8 cellular contexts compared by ENCODE assay signal in genomic region chr13:97432917-97433726, GRCh38. TPM values are rescaled to one million over a fixed set of nuclear protein-coding genes. Genes with fewer than 3 reads are reported as not detected.
DNase-seq lines count a peak whose midpoint lies in the region; ATAC-seq and TF ChIP-seq lines count a peak whose summit lies in the region.

No MANE protein-coding gene starts in this region.

- peak overlapping the region; percentile 98 to 100 (median 99) for H3K27ac ChIP-seq in upper lobe of left lung

- H3K4me3 Mint-ChIP-seq in T-helper 1 cell treated with Interleukin-12 subunit alpha and Interleukin-12 subunit beta and Interleukin-4 antibody, amounts not matched to agents 30 μg/mL and 1 μg/mL, for 36 hours, result peak overlapping the region; percentile 96

- 0% methylated on average over 18 to 50 of the region's 50 CpGs for WGBS in upper lobe of left lung, 2 donors

- peak overlapping the region; percentile 82 to 95 (median 88) for H3K4me3 ChIP-seq in upper lobe of left lung

- peaks cover 8% of the 10 kb centered on the region for H3K36me3 Mint-ChIP-seq in T-helper 1 cell treated with Interleukin-12 subunit alpha and Interleukin-12 subunit beta and Interleukin-4 antibody, amounts not matched to agents 30 μg/mL and 1 μg/mL, for 36 hours (ENCODE audit: low read depth)

- TF ChIP-seq POLR2A in GM15510 (IDR thresholded peaks at IDR 0.05; ENCODE audit: borderline replicate concordance, extremely low read depth, insufficient read length) (peak; percentile 80), upper lobe of left lung (IDR thresholded peaks at IDR 0.05) (peak in 2 of 4 donors; percentile 27 to 51)

- H3K4me1 Mint-ChIP-seq in T-helper 1 cell treated with Interleukin-12 subunit alpha and Interleukin-12 subunit beta and Interleukin-4 antibody, amounts not matched to agents 30 μg/mL and 1 μg/mL, for 36 hours (ENCODE audit: low read depth), result peaks cover 28% of the 10 kb centered on the region

- no peaks in the 10 kb centered on the region for H3K36me3 ChIP-seq in upper lobe of left lung

- peak in 1 of 4 donors; percentile 69 for TF ChIP-seq EP300 in upper lobe of left lung (IDR thresholded peaks at IDR 0.05)

- peaks cover 20% of the 10 kb centered on the region for H3K27me3 Mint-ChIP-seq in T-helper 1 cell treated with Interleukin-12 subunit alpha and Interleukin-12 subunit beta and Interleukin-4 antibody, amounts not matched to agents 30 μg/mL and 1 μg/mL, for 36 hours (ENCODE audit: low read depth)

- peak in 3 of 6 experiments; percentile 3 to 12 (median 4) for TF ChIP-seq CTCF in upper lobe of left lung (IDR thresholded peaks at IDR 0.05)

- intact Hi-C loops in left cardiac atrium (cut with DNase I) (loop anchor here in 1 of 2 donors (10.0 kb wide), 2 partner anchors 208 to 372 kb away; partner anchors contain the start of gene MBNL2), posterior cingulate gyrus (cut with DNase I) (loop anchor here (5.0 kb wide), 3 partner anchors 61 to 321 kb away; partner anchors contain the start of gene MBNL2)

- DNase-seq in NCI-H1694 (lab: John Stamatoyannopoulos, UW) (peak; percentile 99), amygdala (lab: John Stamatoyannopoulos, UW) (peak; percentile 98 to 100 (median 100)), left cardiac atrium (peak; percentile 99), posterior cingulate gyrus (peak; percentile 98 to 100 (median 98)), upper lobe of left lung (peak; percentile 97 to 99)

- H3K27me3 ChIP-seq in upper lobe of left lung, result no peaks in the 10 kb centered on the region

- H3K27ac Mint-ChIP-seq in T-helper 1 cell treated with Interleukin-12 subunit alpha and Interleukin-12 subunit beta and Interleukin-4 antibody, amounts not matched to agents 30 μg/mL and 1 μg/mL, for 36 hours, result peak overlapping the region; percentile 99

- H3K4me1 ChIP-seq in upper lobe of left lung, result peaks cover 11 to 32% (median 22%) of the 10 kb centered on the region in 4 donors

- ATAC-seq in HG02885 (IDR thresholded peaks at IDR 0.05; ENCODE audit: poor library complexity, unreplicated experiment), result peak; percentile 77
- ATAC-seq in left cardiac atrium, result peak; percentile 90 to 94
- ATAC-seq in upper lobe of left lung (ENCODE audit: low FRiP score in 2 of 2), result peak; percentile 95 to 98

- no peaks in the 10 kb centered on the region for H3K9me3 Mint-ChIP-seq in T-helper 1 cell treated with Interleukin-12 subunit alpha and Interleukin-12 subunit beta and Interleukin-4 antibody, amounts not matched to agents 30 μg/mL and 1 μg/mL, for 36 hours

- H3K9me3 ChIP-seq in upper lobe of left lung, result no peaks in the 10 kb centered on the region

RNA-seq across cellular contexts. Expression of gene RAP2A, which starts 0.8 kb away (rescaled TPM):
- total RNA-seq in left cardiac atrium (10 to 100 TPM; 21.4 to 23.9 TPM), upper lobe of left lung (10 to 100 TPM; 17.8 to 55.4 (median 31.5) TPM)

Comparison
In these comparisons a context has a peak if more than half of its experiments do, and no peak if none do; other contexts are left out.
1. Peak in every context shown above with its lines: DNase-seq, ATAC-seq, H3K4me3 ChIP-seq and H3K27ac ChIP-seq.